In the genomic region with DNA sequence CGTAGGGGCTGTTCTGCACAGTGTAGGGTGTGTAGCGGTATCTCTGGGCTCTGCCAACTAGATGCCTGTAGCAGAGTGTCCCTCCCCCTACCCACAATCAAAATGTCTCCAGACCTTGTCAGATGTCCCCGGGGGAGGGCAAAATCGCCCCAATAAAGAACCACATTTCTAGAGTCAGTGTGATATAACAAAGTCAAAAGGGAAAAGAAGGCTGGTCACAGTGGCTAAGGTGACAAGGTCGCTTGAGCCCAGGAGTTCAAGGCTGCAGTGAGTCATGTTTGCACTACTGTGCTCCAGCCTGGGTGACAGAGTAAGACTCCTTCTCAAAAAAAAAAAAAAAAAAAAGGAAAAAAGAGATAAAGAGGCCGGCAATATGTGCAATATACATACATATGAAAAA, we compare ENCODE assay signal across 1 cellular context.
TF ChIP-seq lines count a peak whose summit lies in the region.

No MANE protein-coding gene starts in this region.

TF ChIP-seq in HepG2, 621 proteins besides CTCF, POLR2A, EP300 and RAD21:
- TF ChIP-seq HNF4G (IDR thresholded peaks at IDR 0.05; ENCODE audit: borderline replicate concordance, low read depth, low read length) (no peak), HNF4G (CRISPR knock-in tag; IDR thresholded peaks at IDR 0.05; ENCODE audit: borderline replicate concordance, low read depth) (no peak), SALL1 (CRISPR knock-in tag; IDR thresholded peaks at IDR 0.05) (peak; percentile 30; the same call in 1 of the 2 replicates), ZNF570 (CRISPR knock-in tag; IDR thresholded peaks at IDR 0.05; ENCODE audit: borderline replicate concordance) (no peak), RFXAP (CRISPR knock-in tag; IDR thresholded peaks at IDR 0.05; ENCODE audit: borderline replicate concordance) (no peak), ZNF101 (CRISPR knock-in tag; IDR thresholded peaks at IDR 0.05; ENCODE audit: borderline replicate concordance, low read depth) (no peak), ZNF772 (CRISPR knock-in tag; IDR thresholded peaks at IDR 0.05) (no peak), ZNF468 (CRISPR knock-in tag; IDR thresholded peaks at IDR 0.05) (no peak), U2AF2 (IDR thresholded peaks at IDR 0.05; ENCODE audit: low read depth, low read length) (no peak), NR2F6 (IDR thresholded peaks at IDR 0.05) (peak; percentile 69), NR2F6 (CRISPR knock-in tag; IDR thresholded peaks at IDR 0.05) (peak; percentile 81), RARA (CRISPR knock-in tag; IDR thresholded peaks at IDR 0.05) (peak; percentile 90), ZNF331 (CRISPR knock-in tag; IDR thresholded peaks at IDR 0.05) (no peak), ZNF230 (CRISPR knock-in tag; IDR thresholded peaks at IDR 0.05) (no peak), ZBTB46 (CRISPR knock-in tag; IDR thresholded peaks at IDR 0.05; ENCODE audit: borderline replicate concordance) (no peak), RXRB (CRISPR knock-in tag; IDR thresholded peaks at IDR 0.05; ENCODE audit: borderline replicate concordance) (peak; percentile 22; the same call in 1 of the 2 replicates), ZNF282 (IDR thresholded peaks at IDR 0.05; ENCODE audit: partially characterized antibody) (no peak), ZMYM4 (CRISPR knock-in tag; IDR thresholded peaks at IDR 0.05) (peak; percentile 31; the same call in 1 of the 2 replicates), HNF4A (CRISPR knock-in tag; IDR thresholded peaks at IDR 0.05) (peak; percentile 51; the same call in 1 of the 2 replicates), ARID5B (CRISPR knock-in tag; IDR thresholded peaks at IDR 0.05) (0 out of 2 replicates have a peak, but pooled peaks have one; percentile 36), ZNF546 (CRISPR knock-in tag; conservative IDR thresholded peaks at IDR 0.05) (no peak), SOX6 (IDR thresholded peaks at IDR 0.05) (no peak), SOX6 (CRISPR knock-in tag; IDR thresholded peaks at IDR 0.05) (0 out of 2 replicates have a peak, but pooled peaks have one; percentile 23), ZNF550 (CRISPR knock-in tag; IDR thresholded peaks at IDR 0.05; ENCODE audit: borderline replicate concordance) (no peak), NCOA5 (CRISPR knock-in tag; IDR thresholded peaks at IDR 0.05) (no peak), ZNF660 (CRISPR knock-in tag; IDR thresholded peaks at IDR 0.05; ENCODE audit: borderline replicate concordance, low read depth) (no peak), TCF7L2 (IDR thresholded peaks at IDR 0.05; ENCODE audit: low read depth, low read length) (no peak), ZNF138 (CRISPR knock-in tag; IDR thresholded peaks at IDR 0.05; ENCODE audit: low read depth) (no peak), MAFK (conservative IDR thresholded peaks at IDR 0.05 in 1 of 2, IDR thresholded peaks at IDR 0.05 in 1 of 2; ENCODE audit: low read length in 2 of 2) (no peak), THAP7 (CRISPR knock-in tag; IDR thresholded peaks at IDR 0.05) (no peak), SAP130 (CRISPR knock-in tag; IDR thresholded peaks at IDR 0.05; ENCODE audit: low read depth) (no peak), MED1 (CRISPR knock-in tag; IDR thresholded peaks at IDR 0.05) (0 out of 2 replicates have a peak, but pooled peaks have one; percentile 27), NFYB (CRISPR knock-in tag; IDR thresholded peaks at IDR 0.05) (no peak), MEF2D (CRISPR knock-in tag; IDR thresholded peaks at IDR 0.05) (no peak), ZNF263 (CRISPR knock-in tag; IDR thresholded peaks at IDR 0.05) (0 out of 2 replicates have a peak, but pooled peaks have one; percentile 29), POGZ (CRISPR knock-in tag; IDR thresholded peaks at IDR 0.05) (0 out of 2 replicates have a peak, but pooled peaks have one; percentile 13), MXD4 (CRISPR knock-in tag; IDR thresholded peaks at IDR 0.05) (no peak), NR2F2 (IDR thresholded peaks at IDR 0.05; ENCODE audit: borderline replicate concordance, low read depth) (0 out of 2 replicates have a peak, but pooled peaks have one; percentile 51), GFI1 (CRISPR knock-in tag; IDR thresholded peaks at IDR 0.05; ENCODE audit: borderline replicate concordance) (peak; percentile 29; the same call in 1 of the 2 replicates), ZSCAN31 (CRISPR knock-in tag; IDR thresholded peaks at IDR 0.05; ENCODE audit: low read depth) (no peak), PAXIP1 (CRISPR knock-in tag; conservative IDR thresholded peaks at IDR 0.05) (0 out of 2 replicates have a peak, but pooled peaks have one; percentile 24), DNMT1 (CRISPR knock-in tag; IDR thresholded peaks at IDR 0.05) (no peak), NR2F1 (CRISPR knock-in tag; IDR thresholded peaks at IDR 0.05) (peak; percentile 44 to 69; a peak in 2 of 4 replicates), CCAR2 (optimal IDR thresholded peaks at IDR 0.05; ENCODE audit: low read depth, low read length) (no peak)
- TF ChIP-seq, protein P1, sequence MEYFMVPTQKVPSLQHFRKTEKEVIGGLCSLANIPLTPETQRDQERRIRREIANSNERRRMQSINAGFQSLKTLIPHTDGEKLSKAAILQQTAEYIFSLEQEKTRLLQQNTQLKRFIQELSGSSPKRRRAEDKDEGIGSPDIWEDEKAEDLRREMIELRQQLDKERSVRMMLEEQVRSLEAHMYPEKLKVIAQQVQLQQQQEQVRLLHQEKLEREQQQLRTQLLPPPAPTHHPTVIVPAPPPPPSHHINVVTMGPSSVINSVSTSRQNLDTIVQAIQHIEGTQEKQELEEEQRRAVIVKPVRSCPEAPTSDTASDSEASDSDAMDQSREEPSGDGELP (IDR thresholded peaks at IDR 0.05; ENCODE audit: borderline replicate concordance, low read depth), result no peak
- TF ChIP-seq, protein P2, sequence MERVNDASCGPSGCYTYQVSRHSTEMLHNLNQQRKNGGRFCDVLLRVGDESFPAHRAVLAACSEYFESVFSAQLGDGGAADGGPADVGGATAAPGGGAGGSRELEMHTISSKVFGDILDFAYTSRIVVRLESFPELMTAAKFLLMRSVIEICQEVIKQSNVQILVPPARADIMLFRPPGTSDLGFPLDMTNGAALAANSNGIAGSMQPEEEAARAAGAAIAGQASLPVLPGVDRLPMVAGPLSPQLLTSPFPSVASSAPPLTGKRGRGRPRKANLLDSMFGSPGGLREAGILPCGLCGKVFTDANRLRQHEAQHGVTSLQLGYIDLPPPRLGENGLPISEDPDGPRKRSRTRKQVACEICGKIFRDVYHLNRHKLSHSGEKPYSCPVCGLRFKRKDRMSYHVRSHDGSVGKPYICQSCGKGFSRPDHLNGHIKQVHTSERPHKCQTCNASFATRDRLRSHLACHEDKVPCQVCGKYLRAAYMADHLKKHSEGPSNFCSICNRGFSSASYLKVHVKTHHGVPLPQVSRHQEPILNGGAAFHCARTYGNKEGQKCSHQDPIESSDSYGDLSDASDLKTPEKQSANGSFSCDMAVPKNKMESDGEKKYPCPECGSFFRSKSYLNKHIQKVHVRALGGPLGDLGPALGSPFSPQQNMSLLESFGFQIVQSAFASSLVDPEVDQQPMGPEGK (CRISPR knock-in tag; IDR thresholded peaks at IDR 0.05), result no peak
- TF ChIP-seq, protein P3, sequence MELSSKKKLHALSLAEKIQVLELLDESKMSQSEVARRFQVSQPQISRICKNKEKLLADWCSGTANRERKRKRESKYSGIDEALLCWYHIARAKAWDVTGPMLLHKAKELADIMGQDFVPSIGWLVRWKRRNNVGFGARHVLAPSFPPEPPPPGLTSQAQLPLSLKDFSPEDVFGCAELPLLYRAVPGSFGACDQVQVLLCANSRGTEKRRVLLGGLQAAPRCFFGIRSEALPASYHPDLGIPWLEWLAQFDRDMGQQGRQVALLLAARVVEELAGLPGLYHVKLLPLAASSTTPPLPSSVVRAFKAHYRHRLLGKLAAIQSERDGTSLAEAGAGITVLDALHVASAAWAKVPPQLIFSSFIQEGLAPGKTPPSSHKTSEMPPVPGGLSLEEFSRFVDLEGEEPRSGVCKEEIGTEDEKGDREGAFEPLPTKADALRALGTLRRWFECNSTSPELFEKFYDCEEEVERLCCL (CRISPR knock-in tag; IDR thresholded peaks at IDR 0.05; ENCODE audit: borderline replicate concordance), result no peak
